ENCODE assay signal across 34 cellular contexts in genomic region chr7:90977056-90977455, GRCh38.
"Had no signal": no experiment of that assay in that cellular context is flagged by ENCODE, and none has a peak within 500 bp of the region (broad histone marks: within the 10 kb centered on the region; RNA-seq: fewer than 3 reads in every experiment).

No MANE protein-coding gene starts in this region.

- H3K9me3 ChIP-seq: MG63 had no signal

- H3K27ac ChIP-seq: KMS-11 had no signal

- H3K4me3 ChIP-seq: MG63 had no signal

- DNase-seq: Karpas-422, Kasumi-1, KG1, MG63, MM.1S, NCI-H1048, NCI-H1092, NCI-H1092 treated with DMSO at 0.1 percent for 48 hours, NCI-H1105, NCI-H1105 treated with DMSO at 0.1 percent for 48 hours, NCI-H1417, NCI-H1417 treated with DMSO at 0.1 percent for 48 hours, NCI-H1436, NCI-H1436 treated with DMSO at 0.1 percent for 48 hours, NCI-H146, NCI-H1694, NCI-H1694 treated with DMSO at 0.1 percent for 48 hours, NCI-H187, NCI-H187 treated with DMSO at 0.1 percent for 48 hours, NCI-H1930, NCI-H2029, NCI-H2029 treated with DMSO at 0.1 percent for 48 hours, NCI-H2081, NCI-H2081 treated with DMSO at 0.1 percent for 48 hours, NCI-H2107, NCI-H2171, NCI-H2171 treated with DMSO at 0.1 percent for 48 hours, NCI-H2227 treated with DMSO at 0.1 percent for 48 hours, NCI-H226, NCI-H345, NCI-H446, NCI-H446 treated with DMSO at 0.1 percent for 48 hours, NCI-H510A had no signal

- H3K27me3 ChIP-seq: MG63 had no signal

- H3K36me3 ChIP-seq: MG63 had no signal
